13 cellular contexts compared by ENCODE assay signal in genomic region chr10:86225098-86225782, GRCh38.
DNase-seq lines count a peak whose midpoint lies in the region; ATAC-seq and TF ChIP-seq lines count a peak whose summit lies in the region.
"Had no signal": no experiment of that assay in that cellular context is flagged by ENCODE, and none has a peak within 500 bp of the region (broad histone marks: within the 10 kb centered on the region; RNA-seq: fewer than 3 reads in every experiment).

No MANE protein-coding gene starts in this region.

- no peak for TF ChIP-seq CTCF in Peyer's patch (IDR thresholded peaks at IDR 0.05)

- H3K27ac ChIP-seq in Peyer's patch: no peak overlapping the region

- no peak overlapping the region for H3K4me3 ChIP-seq in Peyer's patch

- no peaks in the 10 kb centered on the region for H3K27me3 ChIP-seq in Peyer's patch

- H3K36me3 ChIP-seq in Peyer's patch: no peaks in the 10 kb centered on the region

- DNase-seq in Caki2 (ENCODE audit: low read depth) (peak; percentile 80), HK-2 (ENCODE audit: unreplicated experiment) (peak; percentile 81), UCSD-AML1 (lab: John Stamatoyannopoulos, UW; ENCODE audit: unreplicated experiment) (peak; percentile 33), inferior parietal cortex (ENCODE audit: extremely low spot score) (peak; percentile 51), putamen (ENCODE audit: low spot score) (no peak), NCI-H2081 (lab: John Stamatoyannopoulos, UW) (no peak), Peyer's patch (no peak)
- DNase-seq: activated CD4-positive, alpha-beta T cell treated with anti-CD3 and anti-CD28 coated beads, Interleukin-2, amount 50 U/mL, for 4 hours; naive thymus-derived CD8-positive, alpha-beta T cell; NCI-H1092 treated with DMSO at 0.1 percent for 48 hours; stimulated activated CD4-positive, alpha-beta T cell treated with anti-CD3 and anti-CD28 coated beads, Interleukin-2, amount 100 ng/mL, for 48 hours had no signal

- H3K4me1 ChIP-seq in Peyer's patch: no peaks in the 10 kb centered on the region

- ATAC-seq in HG02884 (IDR thresholded peaks at IDR 0.05; ENCODE audit: unreplicated experiment): no peak
- ATAC-seq: naive thymus-derived CD8-positive, alpha-beta T cell; Panc1 had no signal

- no peak for TF ChIP-seq POLR2A in Peyer's patch (IDR thresholded peaks at IDR 0.05)

- in situ Hi-C loops in Caki2 (cut with HindIII; ENCODE audit: low pct_unique_long_range_greater_than_20kb, low sequenced_read_pairs): no loop called here

- H3K9me3 ChIP-seq in Peyer's patch: no peaks in the 10 kb centered on the region

Comparison
In these comparisons a context has a peak if more than half of its experiments do, and no peak if none do; other contexts are left out.
1. DNase-seq: peak in Caki2 (single experiment), HK-2 (single experiment), UCSD-AML1 (single experiment) and inferior parietal cortex (single experiment); none in putamen (single experiment), NCI-H2081 (0 of 2) and Peyer's patch (0 of 3).